24 cellular contexts compared by ENCODE assay signal in the genomic region with DNA sequence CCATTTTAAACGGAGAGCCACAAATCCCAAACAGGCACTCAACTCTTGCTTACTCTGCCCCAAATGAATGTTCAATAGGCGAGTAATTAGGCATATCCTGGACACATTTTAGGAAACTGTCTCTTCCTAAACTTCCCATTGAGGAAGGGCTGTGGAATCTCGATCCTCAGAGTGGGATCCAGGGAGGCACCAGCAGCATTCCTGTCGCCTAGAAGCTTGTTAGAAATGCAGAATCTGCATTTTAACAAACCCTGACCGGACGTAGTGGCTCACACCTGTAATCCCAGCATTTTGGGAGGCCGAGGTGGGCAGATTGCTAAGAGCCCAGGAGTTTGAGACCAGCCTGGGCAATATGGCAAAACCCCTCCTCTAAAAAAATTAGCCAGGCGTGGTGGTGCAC.
"Had no signal": no experiment of that assay in that cellular context is flagged by ENCODE, and none has a peak within 500 bp of the region (broad histone marks: within the 10 kb centered on the region; RNA-seq: fewer than 3 reads in every experiment).

No MANE protein-coding gene starts in this region.

- H3K36me3 Mint-ChIP-seq: naive thymus-derived CD4-positive, alpha-beta T cell; natural killer cell treated with Interleukin-12 subunit alpha and Interleukin-12 subunit beta and Interleukin-15 and Interleukin-18, amount 100 ng/mL, for 72 hours had no signal

- H3K27me3 Mint-ChIP-seq: natural killer cell treated with Interleukin-12 subunit alpha and Interleukin-12 subunit beta and Interleukin-15 and Interleukin-18, amount 100 ng/mL, for 72 hours; stimulated activated naive CD8-positive, alpha-beta T cell treated with anti-CD3 and anti-CD28 coated beads, Interleukin-15, Interleukin-2, amounts not matched to agents 100 ng/mL and 50 ng/mL, for 24 hours had no signal

- H3K9me3 Mint-ChIP-seq: natural killer cell treated with Interleukin-12 subunit alpha and Interleukin-12 subunit beta and Interleukin-15 and Interleukin-18, amount 100 ng/mL, for 72 hours; stimulated activated naive CD8-positive, alpha-beta T cell treated with anti-CD3 and anti-CD28 coated beads, Interleukin-15, Interleukin-2, amounts not matched to agents 100 ng/mL and 50 ng/mL, for 24 hours had no signal

- H3K4me3 ChIP-seq: heart left ventricle, left ventricle myocardium inferior, lung, mucosa of descending colon, right atrium auricular region, right lobe of liver, tibial nerve, upper lobe of left lung, vagina had no signal

- H3K79me2 ChIP-seq: parathyroid adenoma had no signal

- H3K9ac ChIP-seq: parathyroid adenoma had no signal

- ATAC-seq: heart left ventricle; mucosa of descending colon; naive thymus-derived CD4-positive, alpha-beta T cell; natural killer cell treated with Interleukin-12 subunit alpha and Interleukin-12 subunit beta and Interleukin-15 and Interleukin-18, amount 100 ng/mL, for 72 hours; right lobe of liver; stimulated activated naive B cell treated with anti-CD40 and anti-IgM and Interleukin-4, amounts not matched to agents 10 μg/mL and 1 μg/mL and 100 μg/mL, for 72 hours had no signal

- H3K27me3 ChIP-seq: heart left ventricle, right atrium auricular region, right lobe of liver, tibial nerve, upper lobe of left lung, vagina had no signal

- H3K9me3 ChIP-seq: heart left ventricle, left ventricle myocardium inferior, mucosa of descending colon, right atrium auricular region, right lobe of liver, tibial nerve, upper lobe of left lung, vagina had no signal

- H2AFZ ChIP-seq: parathyroid adenoma had no signal

- H3K4me1 ChIP-seq: parathyroid adenoma, right lobe of liver had no signal

- H3K27ac Mint-ChIP-seq: immature natural killer cell; naive thymus-derived CD4-positive, alpha-beta T cell; natural killer cell treated with Interleukin-12 subunit alpha and Interleukin-12 subunit beta and Interleukin-15 and Interleukin-18, amount 100 ng/mL, for 72 hours; progenitor cell of endocrine pancreas; stimulated activated naive B cell treated with anti-CD40 and anti-IgM and Interleukin-4, amounts not matched to agents 10 μg/mL and 1 μg/mL and 100 μg/mL, for 72 hours; stimulated activated naive CD8-positive, alpha-beta T cell treated with anti-CD3 and anti-CD28 coated beads, Interleukin-15, Interleukin-2, amounts not matched to agents 100 ng/mL and 50 ng/mL, for 24 hours had no signal

- H3K36me3 ChIP-seq: heart left ventricle, left ventricle myocardium inferior, right atrium auricular region, right lobe of liver, tibial nerve, upper lobe of left lung, vagina had no signal

- H3K27ac ChIP-seq: heart left ventricle, left ventricle myocardium inferior, parathyroid adenoma, right atrium auricular region, right lobe of liver, tibial nerve, upper lobe of left lung, vagina had no signal

- H3K4me3 Mint-ChIP-seq: immature natural killer cell; naive thymus-derived CD4-positive, alpha-beta T cell; natural killer cell treated with Interleukin-12 subunit alpha and Interleukin-12 subunit beta and Interleukin-15 and Interleukin-18, amount 100 ng/mL, for 72 hours; stimulated activated naive B cell treated with anti-CD40 and anti-IgM and Interleukin-4, amounts not matched to agents 10 μg/mL and 1 μg/mL and 100 μg/mL, for 72 hours; stimulated activated naive CD8-positive, alpha-beta T cell treated with anti-CD3 and anti-CD28 coated beads, Interleukin-15, Interleukin-2, amounts not matched to agents 100 ng/mL and 50 ng/mL, for 24 hours had no signal

- DNase-seq: heart left ventricle; hypothalamus; immature natural killer cell; left ventricle myocardium inferior; midbrain; mucosa of descending colon; naive thymus-derived CD4-positive, alpha-beta T cell; nucleus accumbens; stimulated activated CD4-positive, alpha-beta T cell treated with anti-CD3 and anti-CD28 coated beads, Interleukin-12 subunit alpha, Interleukin-12 subunit beta, amount 100 ng/mL, for 4 hours; stimulated activated CD4-positive, alpha-beta T cell treated with anti-CD3 and anti-CD28 coated beads, Interleukin-15, amount 100 ng/mL, for 24 hours; stimulated activated CD4-positive, alpha-beta T cell treated with anti-CD3 and anti-CD28 coated beads, Interleukin-2, amount 100 ng/mL, for 24 hours; stimulated activated CD4-positive, alpha-beta T cell treated with anti-CD3 and anti-CD28 coated beads, Interleukin-4, amount 100 ng/mL, for 1 hour; stimulated activated naive B cell treated with anti-CD40 and anti-IgM and Interleukin-4, amounts not matched to agents 10 μg/mL and 1 μg/mL and 100 μg/mL, for 72 hours; substantia nigra; upper lobe of left lung had no signal
